In genomic region chr20:14902432-14903089, GRCh38 we compare ENCODE assay signal across 14 cellular contexts.
DNase-seq lines count a peak whose midpoint lies in the region; ATAC-seq and TF ChIP-seq lines count a peak whose summit lies in the region.
"Had no signal": no experiment of that assay in that cellular context is flagged by ENCODE, and none has a peak within 500 bp of the region (broad histone marks: within the 10 kb centered on the region; RNA-seq: fewer than 3 reads in every experiment).

No MANE protein-coding gene starts in this region.

- no peak overlapping the region for H2AFZ ChIP-seq in GM23338

- TF ChIP-seq POLR2A in testis (IDR thresholded peaks at IDR 0.05): no peak

- no peaks in the 10 kb centered on the region; the same call in 2 of the 3 replicates for H3K36me3 Mint-ChIP-seq in GM23338 (ENCODE audit: low read depth)

- no peaks in the 10 kb centered on the region for H3K27me3 Mint-ChIP-seq in GM23338 (ENCODE audit: insufficient read depth, low read depth, poor library complexity)

- H3K27me3 ChIP-seq in GM23338 (ENCODE audit: insufficient read depth) (no peaks in the 10 kb centered on the region), testis (no peaks in the 10 kb centered on the region)
- H3K27me3 ChIP-seq: dorsolateral prefrontal cortex had no signal

- TF ChIP-seq CTCF in GM23338 (conservative IDR thresholded peaks at IDR 0.05; ENCODE audit: low read depth in 2 of 2): no peak
- no peak for TF ChIP-seq CTCF in testis (IDR thresholded peaks at IDR 0.05)

- peaks cover 9% of the 10 kb centered on the region for H3K4me1 Mint-ChIP-seq in GM23338

- no peaks in the 10 kb centered on the region for H4K20me1 ChIP-seq in GM23338 (replicated peaks; ENCODE audit: insufficient read depth)

- intact Hi-C loops in testis (cut with DNase I; ENCODE audit: low total_unique reads): no loop called here

- H3K9me3 ChIP-seq in testis: no peaks in the 10 kb centered on the region

- WGBS in testis, 2 donors: 55 to 68% methylated on average over 4 of the region's 4 CpGs

- no peak for DNase-seq in GM23338 (ENCODE audit: low spot score)
- DNase-seq in myocyte (ENCODE audit: low read depth): peak; percentile 26
- no peak for DNase-seq in testis
- no peak for DNase-seq in anterior cingulate cortex (lab: John Stamatoyannopoulos, UW)
- no peak for DNase-seq in HPDE6-E6E7 (ENCODE audit: extremely low spot score)
- no peak for DNase-seq in activated CD4-positive, alpha-beta T cell treated with anti-CD3 and anti-CD28 coated beads for 1 hour
- DNase-seq: activated effector memory CD4-positive, alpha-beta T cell treated with anti-CD3 and anti-CD28 coated beads, Interleukin-2, amount 50 U/mL, for 16 hours; dorsolateral prefrontal cortex; NCI-H1048; NK-92 treated with Interleukin-12 subunit alpha and Interleukin-12 subunit beta, amount 100 ng/mL, for 24 hours had no signal

- peak; percentile 96 for ATAC-seq in GM19035 (IDR thresholded peaks at IDR 0.05; ENCODE audit: unreplicated experiment)
- no peak for ATAC-seq in GM23338
- ATAC-seq in HG03342 (IDR thresholded peaks at IDR 0.05; ENCODE audit: unreplicated experiment): peak; percentile 93
- ATAC-seq: HCT116 had no signal

- no peak overlapping the region for H3K4me3 Mint-ChIP-seq in GM23338

- H3K4me1 ChIP-seq in GM23338 (ENCODE audit: insufficient read depth): 0 out of 2 replicates have a peak, but pooled peaks cover 7% of the 10 kb centered on the region
- H3K4me1 ChIP-seq in testis: no peaks in the 10 kb centered on the region

- H3K27ac Mint-ChIP-seq in GM23338: 0 out of 2 replicates have a peak overlapping the region, but pooled peaks have one; percentile 5

- H3K36me3 ChIP-seq in GM23338 (ENCODE audit: insufficient read depth) (no peaks in the 10 kb centered on the region), testis (ENCODE audit: low read depth, missing control alignments) (no peaks in the 10 kb centered on the region)

- no peaks in the 10 kb centered on the region; the same call in 1 of the 2 replicates for H3K9me2 ChIP-seq in GM23338 (ENCODE audit: insufficient read depth)

- H3K79me2 ChIP-seq in GM23338 (replicated peaks; ENCODE audit: insufficient read depth): no peaks in the 10 kb centered on the region

- H3K4me3 ChIP-seq in GM23338 (no peak overlapping the region), testis (no peak overlapping the region)
- H3K4me3 ChIP-seq: dorsolateral prefrontal cortex had no signal

- no peaks in the 10 kb centered on the region for H3F3A ChIP-seq in GM23338 (replicated peaks; ENCODE audit: low read depth)

- H3K4me2 ChIP-seq in GM23338: no peak overlapping the region

- peaks cover 3% of the 10 kb centered on the region; the same call in 1 of the 3 replicates for H3K9me3 Mint-ChIP-seq in GM23338

- no peak overlapping the region for H3K27ac ChIP-seq in GM23338 (ENCODE audit: low read depth)
- H3K27ac ChIP-seq in testis: no peak overlapping the region
- H3K27ac ChIP-seq: dorsolateral prefrontal cortex, VCaP had no signal

TF ChIP-seq in GM23338, 12 proteins besides CTCF, POLR2A, EP300 and RAD21:
- no peak for TF ChIP-seq STAT1 (IDR thresholded peaks at IDR 0.05; ENCODE audit: unreplicated experiment)
- TF ChIP-seq NANOG (IDR thresholded peaks at IDR 0.05; ENCODE audit: borderline replicate concordance): no peak
- TF ChIP-seq ZNF114 (CRISPR knock-in tag; IDR thresholded peaks at IDR 0.05): no peak
- no peak for TF ChIP-seq CREB1 (CRISPR knock-in tag; IDR thresholded peaks at IDR 0.05; ENCODE audit: low read depth)
- no peak for TF ChIP-seq POLR2AphosphoS5 (IDR thresholded peaks at IDR 0.05; ENCODE audit: low read depth)
- no peak for TF ChIP-seq REST (IDR thresholded peaks at IDR 0.05; ENCODE audit: unreplicated experiment)
- TF ChIP-seq ZNF331 (CRISPR knock-in tag; IDR thresholded peaks at IDR 0.05; ENCODE audit: low read depth): no peak
